Comparison of ENCODE assay signal across 25 cellular contexts in genomic region chr14:85479306-85479705, GRCh38.
"Had no signal": no experiment of that assay in that cellular context is flagged by ENCODE, and none has a peak within 500 bp of the region (broad histone marks: within the 10 kb centered on the region; RNA-seq: fewer than 3 reads in every experiment).

No MANE protein-coding gene starts in this region.

- FAIRE-seq: pancreas, small intestine, urothelium cell line had no signal

- ATAC-seq: natural killer cell treated with Interleukin-12 subunit alpha and Interleukin-12 subunit beta and Interleukin-15 and Interleukin-18, amount 100 ng/mL, for 72 hours; pancreas; right cardiac atrium; right lobe of liver; stimulated activated effector memory CD8-positive, alpha-beta T cell treated with anti-CD3 and anti-CD28 coated beads, Interleukin-12 subunit alpha, Interleukin-12 subunit beta, amount 100 ng/mL, for 72 hours; stimulated activated naive B cell treated with anti-CD40 and anti-IgM and Interleukin-4, amounts not matched to agents 10 μg/mL and 1 μg/mL and 100 μg/mL, for 72 hours had no signal

- H3K36me3 ChIP-seq: neutrophil, pancreas, prostate gland, right lobe of liver, sigmoid colon, stomach, thoracic aorta, thyroid gland, tibial nerve, upper lobe of left lung, vagina had no signal

- H3K27ac ChIP-seq: neutrophil, prostate gland, right lobe of liver, sigmoid colon, stomach, thoracic aorta, thyroid gland, tibial nerve, upper lobe of left lung, vagina had no signal

- H3K27me3 ChIP-seq: neutrophil, pancreas, right lobe of liver, sigmoid colon, stomach, thyroid gland, tibial nerve, upper lobe of left lung, vagina had no signal

- H3K4me1 ChIP-seq: prostate gland, sigmoid colon, thyroid gland, tibial nerve, vagina had no signal

- H3K4me3 ChIP-seq: pancreas, prostate gland, right lobe of liver, sigmoid colon, stomach, thoracic aorta, thyroid gland, tibial nerve, upper lobe of left lung, vagina had no signal

- DNase-seq: nephron progenitor cell; nucleus accumbens; pancreas; right cardiac atrium; right lobe of liver; sigmoid colon; small intestine; stimulated activated CD4-positive, alpha-beta T cell treated with anti-CD3 and anti-CD28 coated beads, Interleukin-15, amount 100 ng/mL, for 24 hours; stimulated activated CD4-positive, alpha-beta T cell treated with anti-CD3 and anti-CD28 coated beads, Interleukin-2, amount 100 ng/mL, for 24 hours; stimulated activated CD4-positive, alpha-beta T cell treated with anti-CD3 and anti-CD28 coated beads, Interleukin-2, amount 100 ng/mL, for 48 hours; stimulated activated CD4-positive, alpha-beta T cell treated with anti-CD3 and anti-CD28 coated beads, Interleukin-4, amount 100 ng/mL, for 24 hours; stimulated activated naive B cell treated with anti-CD40 and anti-IgM and Interleukin-4, amounts not matched to agents 10 μg/mL and 1 μg/mL and 100 μg/mL, for 72 hours; stimulated activated naive CD4-positive, alpha-beta T cell treated with Interleukin-2 at 50 U/mL for 16 hours; stomach; thyroid gland; trophoblast cell; upper lobe of left lung had no signal
